Comparison of ENCODE assay signal across 1 cellular context in the genomic region with DNA sequence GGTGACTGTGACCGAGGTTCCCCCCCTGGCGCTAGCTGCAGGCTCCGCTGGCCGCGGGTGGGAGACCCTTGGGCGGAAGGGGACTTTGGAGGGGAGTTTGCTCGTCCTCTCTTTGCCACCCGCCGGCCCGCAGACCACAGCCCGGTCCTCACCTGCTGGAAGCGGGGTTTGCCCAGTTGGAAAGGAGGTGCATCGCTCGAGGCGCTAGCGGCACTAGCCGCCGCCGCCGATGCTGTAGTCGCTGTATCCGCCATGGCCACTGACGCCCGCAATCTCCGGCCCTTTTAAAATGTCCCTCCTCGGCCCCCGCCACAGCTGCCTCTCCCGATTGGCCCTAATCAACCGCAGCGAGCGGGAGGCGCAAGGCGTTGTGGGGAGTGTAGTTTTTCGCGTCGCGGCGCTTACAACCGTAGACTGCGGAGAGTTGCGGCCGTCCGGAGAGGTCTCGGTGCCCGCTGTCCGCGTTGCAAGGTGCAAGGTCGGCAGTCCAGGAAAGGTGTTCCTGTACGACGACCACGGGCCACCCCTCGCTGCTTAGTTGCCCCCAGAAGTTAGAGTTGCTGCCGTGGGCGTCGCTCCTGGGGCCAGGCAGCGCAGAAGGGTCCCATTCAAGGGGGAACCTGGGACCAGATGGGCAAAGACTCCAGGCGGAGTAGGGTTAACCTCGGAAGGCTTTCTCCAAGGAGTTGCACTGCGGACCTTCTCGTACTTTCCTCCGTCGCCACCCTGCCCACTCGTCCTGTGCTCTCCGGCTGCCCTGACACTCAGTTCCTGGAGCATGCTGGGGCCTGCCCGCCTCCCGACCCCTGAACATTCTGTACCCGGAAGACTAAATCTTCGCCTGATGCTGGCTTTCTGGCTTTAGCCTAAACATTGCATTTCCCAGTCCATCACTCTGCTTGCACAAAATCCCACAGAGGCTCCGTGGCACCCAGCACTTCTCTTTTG.
TF ChIP-seq lines count a peak whose summit lies in the region.

TSS of gene SFXN5 (minus strand) at position 261 of the 948 bp plus-strand sequence. CDS start at position 254, 7 bp downstream.

TF ChIP-seq in H1, 55 proteins besides CTCF, POLR2A, EP300 and RAD21:
- TF ChIP-seq TAF7 (optimal IDR thresholded peaks at IDR 0.05; ENCODE audit: borderline replicate concordance, low read depth, low read length) (peak; percentile 56), GABPA (IDR thresholded peaks at IDR 0.05; ENCODE audit: borderline replicate concordance, insufficient read depth, low read length) (0 out of 2 replicates have a peak, but pooled peaks have one; percentile 16), SP1 (IDR thresholded peaks at IDR 0.05; ENCODE audit: low read depth, low read length) (0 out of 2 replicates have a peak, but pooled peaks have one; percentile 4), BCL11A (IDR thresholded peaks at IDR 0.05; ENCODE audit: low read depth in 2 of 2, low read length in 2 of 2) (no peak), RBBP5 (IDR thresholded peaks at IDR 0.05; ENCODE audit: borderline replicate concordance, low read depth, low read length) (peak; percentile 23; the same call in 1 of the 2 replicates), SIRT6 (IDR thresholded peaks at IDR 0.05; ENCODE audit: low read length) (no peak), GTF2F1 (IDR thresholded peaks at IDR 0.05; ENCODE audit: borderline replicate concordance, low read depth, low read length) (no peak), MAX (IDR thresholded peaks at IDR 0.05) (0 out of 2 replicates have a peak, but pooled peaks have one; percentile 12), E2F6 (IDR thresholded peaks at IDR 0.05) (peak; percentile 14; the same call in 1 of the 2 replicates), ZNF274 (IDR thresholded peaks at IDR 0.05; ENCODE audit: borderline replicate concordance, extremely low read depth, low read length) (no peak), SIN3A (conservative IDR thresholded peaks at IDR 0.05 in 1 of 2, IDR thresholded peaks at IDR 0.05 in 1 of 2; ENCODE audit: low read depth in 1 of 2, low read length in 2 of 2) (0 out of 4 replicates have a peak, but pooled peaks of 1 of the 2 experiments have one; percentile 40), KDM1A (IDR thresholded peaks at IDR 0.05; ENCODE audit: borderline replicate concordance, low read length) (no peak), ASH2L (IDR thresholded peaks at IDR 0.05; ENCODE audit: low read length) (peak; percentile 43), KDM5A (IDR thresholded peaks at IDR 0.05; ENCODE audit: low read length) (no peak), EGR1 (IDR thresholded peaks at IDR 0.05; ENCODE audit: borderline replicate concordance, low read depth, low read length) (no peak), JUN (IDR thresholded peaks at IDR 0.05; ENCODE audit: low read depth, low read length) (no peak), PHF8 (conservative IDR thresholded peaks at IDR 0.05; ENCODE audit: low read depth, low read length) (peak; percentile 92), SIX5 (IDR thresholded peaks at IDR 0.05; ENCODE audit: low read depth, low read length) (peak; percentile 72), EZH2 (IDR thresholded peaks at IDR 0.05; ENCODE audit: low read depth, low read length, severe bottlenecking) (no peak), CBX5 (IDR thresholded peaks at IDR 0.05; ENCODE audit: low read depth, low read length) (no peak), YY1 (IDR thresholded peaks at IDR 0.05; ENCODE audit: low read depth, low read length) (peak; percentile 88), POLR2AphosphoS5 (IDR thresholded peaks at IDR 0.05; ENCODE audit: low read depth, low read length) (peak; percentile 86), NANOG (IDR thresholded peaks at IDR 0.05; ENCODE audit: insufficient read depth, low read depth, low read length, poor library complexity, severe bottlenecking) (no peak), TBP (IDR thresholded peaks at IDR 0.05; ENCODE audit: low read depth, low read length) (peak; percentile 86), TAF1 (IDR thresholded peaks at IDR 0.05; ENCODE audit: low read depth, low read length) (peak; percentile 85), CREB1 (IDR thresholded peaks at IDR 0.05) (no peak; the same call in 1 of the 2 replicates), KDM4A (IDR thresholded peaks at IDR 0.05; ENCODE audit: low read depth, low read length, severe bottlenecking) (peak; percentile 93), SP2 (IDR thresholded peaks at IDR 0.05; ENCODE audit: low read length) (peak; percentile 26; the same call in 1 of the 2 replicates)
TF ChIP-seq in H1: peak in this region for 16.
